Comparison of ENCODE assay signal across 8 cellular contexts in genomic region chr4:83282049-83282535, GRCh38. TPM values are rescaled to one million over a fixed set of nuclear protein-coding genes. Genes with fewer than 3 reads are reported as not detected.
DNase-seq lines count a peak whose midpoint lies in the region; ATAC-seq and TF ChIP-seq lines count a peak whose summit lies in the region.

No MANE protein-coding gene starts in this region.

- H3K4me1 ChIP-seq in lower lobe of right lung = peaks cover 22% of the 10 kb centered on the region

- peak overlapping the region in 1 of 5 experiments; percentile 16 for H3K27ac Mint-ChIP-seq in brain

- H3K27ac ChIP-seq in lower lobe of right lung = no peak overlapping the region

- H3K9me3 ChIP-seq in lower lobe of right lung = no peaks in the 10 kb centered on the region

- H3K4me1 Mint-ChIP-seq in brain = peaks cover 42% of the 10 kb centered on the region

- H3K4me3 Mint-ChIP-seq in brain = peak overlapping the region in 4 of 5 experiments; percentile 15 to 75 (median 56)

- no peaks in the 10 kb centered on the region for H3K27me3 Mint-ChIP-seq in brain

- no peak for ATAC-seq in lower lobe of right lung
- no peak for ATAC-seq in GM21515 (IDR thresholded peaks at IDR 0.05; ENCODE audit: unreplicated experiment)

- no peak overlapping the region for H3K4me3 ChIP-seq in lower lobe of right lung

- no peaks in the 10 kb centered on the region for H3K27me3 ChIP-seq in lower lobe of right lung (ENCODE audit: low read depth)

- intact Hi-C loops in lower lobe of right lung (cut with DNase I) = no loop called here

- H3K36me3 Mint-ChIP-seq in brain = peaks cover 9% of the 10 kb centered on the region

- peak; percentile 31 for DNase-seq in NCI-H82 (lab: John Stamatoyannopoulos, UW)
- DNase-seq in NCI-H82 treated with DMSO at 0.1 percent for 48 hours (lab: John Stamatoyannopoulos, UW; ENCODE audit: unreplicated experiment) = no peak
- peak in 4 of 5 donors; percentile 19 to 68 (median 50) for DNase-seq in T-helper 1 cell
- no peak for DNase-seq in lower lobe of right lung
- DNase-seq in stimulated activated naive CD4-positive, alpha-beta T cell (lab: John Stamatoyannopoulos, UW) = peak; percentile 3 to 73 (median 34)

- H3K9me3 Mint-ChIP-seq in brain = no peaks in the 10 kb centered on the region

- TF ChIP-seq CTCF in LNCAP (IDR thresholded peaks at IDR 0.05) (peak; percentile 83), brain (conservative IDR thresholded peaks at IDR 0.05) (peak; percentile 63 to 82), lower lobe of right lung (IDR thresholded peaks at IDR 0.05) (peak; percentile 69)

- peaks cover 11% of the 10 kb centered on the region for H3K36me3 ChIP-seq in lower lobe of right lung

RNA-seq across cellular contexts. Expression of gene COQ2, which starts 2.5 kb away (rescaled TPM):
- polyA plus RNA-seq in brain (ENCODE audit: insufficient read depth, low read depth, low replicate concordance) = 4.1 TPM
- 14.6 TPM for total RNA-seq in lower lobe of right lung

RNA-seq across cellular contexts. Expression of gene HPSE, which starts 52.6 kb away (rescaled TPM):
- 4.3 TPM for polyA plus RNA-seq in brain (ENCODE audit: insufficient read depth, low read depth, low replicate concordance)
- total RNA-seq in lower lobe of right lung = 5.5 TPM

Comparison
In these comparisons a context has a peak if more than half of its experiments do, and no peak if none do; other contexts are left out.
1. DNase-seq: peak in NCI-H82 (single experiment), T-helper 1 cell (4 of 5) and stimulated activated naive CD4-positive, alpha-beta T cell (6 of 6); none in NCI-H82 treated with DMSO at 0.1 percent for 48 hours (single experiment) and lower lobe of right lung (single experiment).
2. Peak in every context shown above with its lines, with median percentiles within 50 percentile points of each other: CTCF ChIP-seq.